30 cellular contexts compared by ENCODE assay signal in the genomic region with DNA sequence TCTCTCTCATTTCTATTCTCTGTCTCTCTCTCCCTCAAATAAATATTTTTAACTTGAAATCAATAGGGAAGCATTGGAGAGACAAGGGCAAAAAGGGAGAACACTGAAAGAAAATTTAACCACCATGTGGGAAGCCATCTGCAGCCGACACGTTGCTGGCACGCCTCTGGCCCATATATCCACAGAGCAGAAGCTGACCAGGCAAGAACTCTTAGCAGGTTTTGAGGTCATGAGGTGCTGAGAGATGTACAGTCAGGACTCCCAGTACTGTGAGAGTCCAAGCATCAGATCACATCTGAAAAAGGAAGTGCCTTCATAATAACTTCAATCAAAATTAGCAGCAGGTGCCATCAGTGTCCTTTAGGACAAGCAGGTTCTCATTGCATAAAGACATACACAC.
DNase-seq lines count a peak whose midpoint lies in the region; ATAC-seq lines count a peak whose summit lies in the region.
"Had no signal": no experiment of that assay in that cellular context is flagged by ENCODE, and none has a peak within 500 bp of the region (broad histone marks: within the 10 kb centered on the region; RNA-seq: fewer than 3 reads in every experiment).

No MANE protein-coding gene starts in this region.

- no peak overlapping the region for H3K27ac Mint-ChIP-seq in activated CD4-positive, alpha-beta T cell treated with anti-CD3 and anti-CD28 coated beads, Interleukin-2, amount 10 ng/mL, durations not matched to agents 24 days and 14 days
- no peak overlapping the region for H3K27ac Mint-ChIP-seq in activated CD4-positive, alpha-beta T cell treated with anti-CD3 and anti-CD28 coated beads for 36 hours
- H3K27ac Mint-ChIP-seq: B cell; CD14-positive monocyte; CD4-positive, alpha-beta memory T cell; CD4-positive, alpha-beta T cell; CD4-positive, CD25-positive, alpha-beta regulatory T cell; CD8-positive, alpha-beta T cell had no signal

- POLR2A ChIA-PET in activated CD4-positive, alpha-beta T cell treated with anti-CD3 and anti-CD28 coated beads for 36 hours (lab: Charles Lee): no interaction called here

- H3K4me3 Mint-ChIP-seq in activated CD4-positive, alpha-beta T cell treated with anti-CD3 and anti-CD28 coated beads, Interleukin-2, amount 10 ng/mL, durations not matched to agents 24 days and 14 days: no peak overlapping the region
- H3K4me3 Mint-ChIP-seq in activated CD4-positive, alpha-beta T cell treated with anti-CD3 and anti-CD28 coated beads for 36 hours: no peak overlapping the region
- H3K4me3 Mint-ChIP-seq: B cell; CD4-positive, alpha-beta memory T cell; CD4-positive, alpha-beta T cell; CD4-positive, CD25-positive, alpha-beta regulatory T cell; CD8-positive, alpha-beta memory T cell; CD8-positive, alpha-beta T cell had no signal

- no peaks in the 10 kb centered on the region for H3K27me3 Mint-ChIP-seq in activated CD4-positive, alpha-beta T cell treated with anti-CD3 and anti-CD28 coated beads, Interleukin-2, amount 10 ng/mL, durations not matched to agents 24 days and 14 days
- peaks cover 2% of the 10 kb centered on the region for H3K27me3 Mint-ChIP-seq in activated CD4-positive, alpha-beta T cell treated with anti-CD3 and anti-CD28 coated beads for 36 hours
- H3K27me3 Mint-ChIP-seq: B cell had no signal

- in situ Hi-C loops in G401 (cut with HindIII; ENCODE audit: low sequenced_read_pairs): no loop called here

- CTCF ChIA-PET in activated CD4-positive, alpha-beta T cell treated with anti-CD3 and anti-CD28 coated beads for 36 hours (lab: Charles Lee): no interaction called here

- DNase-seq in activated CD4-positive, alpha-beta T cell treated with anti-CD3 and anti-CD28 coated beads, Interleukin-2, amount 10 ng/mL, durations not matched to agents 24 days and 14 days: peak; percentile 32
- DNase-seq in activated CD4-positive, alpha-beta T cell treated with anti-CD3 and anti-CD28 coated beads for 36 hours: no peak
- peak; percentile 69 for DNase-seq in G401 (ENCODE audit: low spot score)
- DNase-seq in cerebellar cortex (ENCODE audit: low spot score): peak; percentile 60
- peak; percentile 33 for DNase-seq in cerebellum (ENCODE audit: low spot score)
- no peak for DNase-seq in occipital lobe (lab: John Stamatoyannopoulos, UW)
- no peak for DNase-seq in stimulated activated CD4-positive, alpha-beta T cell treated with anti-CD3 and anti-CD28 coated beads, Interleukin-4, amount 100 ng/mL, for 1 hour
- no peak for DNase-seq in left ventricle myocardium superior
- DNase-seq: 8988T; ACHN; AML-193; BE2C; Caco-2; Calu3; CD4-positive, alpha-beta memory T cell; CD4-positive, alpha-beta T cell; CD4-positive, CD25-positive, alpha-beta regulatory T cell; CD8-positive, alpha-beta memory T cell; CD8-positive, alpha-beta T cell; COR-L47; DMS 273 treated with DMSO at 0.1 percent for 48 hours; DMS153; DMS53; DMS79; DMS79 treated with DMSO at 0.1 percent for 48 hours; DND-41; EL had no signal

- ATAC-seq in activated CD4-positive, alpha-beta T cell treated with anti-CD3 and anti-CD28 coated beads for 36 hours: no peak
- ATAC-seq in left ventricle myocardium superior: no peak
- ATAC-seq: A549; CD8-positive, alpha-beta T cell had no signal

- intact Hi-C loops in activated CD4-positive, alpha-beta T cell treated with anti-CD3 and anti-CD28 coated beads, Interleukin-2, amount 10 ng/mL, durations not matched to agents 24 days and 14 days (cut with micrococcal nuclease): no loop called here
- intact Hi-C loops in activated CD4-positive, alpha-beta T cell treated with anti-CD3 and anti-CD28 coated beads for 36 hours (cut with DNase I, micrococcal nuclease): no loop called here
- intact Hi-C loops in left ventricle myocardium superior (cut with micrococcal nuclease): no loop called here

- H3K4me1 Mint-ChIP-seq in activated CD4-positive, alpha-beta T cell treated with anti-CD3 and anti-CD28 coated beads, Interleukin-2, amount 10 ng/mL, durations not matched to agents 24 days and 14 days: no peaks in the 10 kb centered on the region
- H3K4me1 Mint-ChIP-seq in activated CD4-positive, alpha-beta T cell treated with anti-CD3 and anti-CD28 coated beads for 36 hours: no peaks in the 10 kb centered on the region
- H3K4me1 Mint-ChIP-seq: B cell; CD14-positive monocyte; CD4-positive, alpha-beta memory T cell; CD4-positive, CD25-positive, alpha-beta regulatory T cell; CD8-positive, alpha-beta memory T cell had no signal

- H3K9me3 Mint-ChIP-seq in activated CD4-positive, alpha-beta T cell treated with anti-CD3 and anti-CD28 coated beads, Interleukin-2, amount 10 ng/mL, durations not matched to agents 24 days and 14 days: no peaks in the 10 kb centered on the region
- H3K9me3 Mint-ChIP-seq in activated CD4-positive, alpha-beta T cell treated with anti-CD3 and anti-CD28 coated beads for 36 hours (ENCODE audit: low read depth): peaks cover 2% of the 10 kb centered on the region
- H3K9me3 Mint-ChIP-seq: CD4-positive, alpha-beta T cell; CD8-positive, alpha-beta T cell had no signal

- no peaks in the 10 kb centered on the region for H3K36me3 Mint-ChIP-seq in activated CD4-positive, alpha-beta T cell treated with anti-CD3 and anti-CD28 coated beads, Interleukin-2, amount 10 ng/mL, durations not matched to agents 24 days and 14 days (ENCODE audit: low read depth)
- H3K36me3 Mint-ChIP-seq in activated CD4-positive, alpha-beta T cell treated with anti-CD3 and anti-CD28 coated beads for 36 hours (ENCODE audit: low read depth): no peaks in the 10 kb centered on the region
- H3K36me3 Mint-ChIP-seq: CD14-positive monocyte; CD4-positive, alpha-beta memory T cell; CD4-positive, CD25-positive, alpha-beta regulatory T cell; CD8-positive, alpha-beta memory T cell; CD8-positive, alpha-beta T cell had no signal

Comparison
In these comparisons a context has a peak if more than half of its experiments do, and no peak if none do; other contexts are left out.
1. DNase-seq: peak in activated CD4-positive, alpha-beta T cell treated with anti-CD3 and anti-CD28 coated beads, Interleukin-2, amount 10 ng/mL, durations not matched to agents 24 days and 14 days (single experiment), G401 (single experiment), cerebellar cortex (single experiment) and cerebellum (single experiment); none in activated CD4-positive, alpha-beta T cell treated with anti-CD3 and anti-CD28 coated beads for 36 hours (single experiment), occipital lobe (single experiment), stimulated activated CD4-positive, alpha-beta T cell treated with anti-CD3 and anti-CD28 coated beads, Interleukin-4, amount 100 ng/mL, for 1 hour (single experiment) and left ventricle myocardium superior (single experiment).